Comparison of ENCODE assay signal across 27 cellular contexts in genomic region chr6:127904160-127904559, GRCh38. TPM values are rescaled to one million over a fixed set of nuclear protein-coding genes. Genes with fewer than 3 reads are reported as not detected.
DNase-seq lines count a peak whose midpoint lies in the region; ATAC-seq and TF ChIP-seq lines count a peak whose summit lies in the region.
"Had no signal": no experiment of that assay in that cellular context is flagged by ENCODE, and none has a peak within 500 bp of the region (broad histone marks: within the 10 kb centered on the region; RNA-seq: fewer than 3 reads in every experiment).

No MANE protein-coding gene starts in this region.

- H4K20me1 ChIP-seq in neural progenitor cell (ENCODE audit: low read depth), result no peaks in the 10 kb centered on the region
- H4K20me1 ChIP-seq: BLaER1 treated with 17β-estradiol and CSF1 and Interleukin-3, amounts not matched to agents 10 nM and 100 nM had no signal

- ATAC-seq in GM21515 (IDR thresholded peaks at IDR 0.05; ENCODE audit: unreplicated experiment), result no peak
- ATAC-seq: activated CD4-positive, alpha-beta T cell treated with anti-CD3 and anti-CD28 coated beads for 36 hours; activated naive CD4-positive, alpha-beta T cell treated with anti-CD3 and anti-CD28 coated beads, Interleukin-2, amount 50 U/mL, for 72 hours; gastrocnemius medialis; GM12878; left lobe of liver had no signal

- no peaks in the 10 kb centered on the region for H3K27me3 Mint-ChIP-seq in CD8-positive, alpha-beta memory T cell
- H3K27me3 Mint-ChIP-seq in activated naive CD8-positive, alpha-beta T cell, result no peaks in the 10 kb centered on the region
- H3K27me3 Mint-ChIP-seq in neural progenitor cell (ENCODE audit: insufficient read depth, low read depth), result no peaks in the 10 kb centered on the region
- H3K27me3 Mint-ChIP-seq: activated CD4-positive, alpha-beta T cell treated with anti-CD3 and anti-CD28 coated beads for 36 hours; memory B cell had no signal

- peak overlapping the region; percentile 71 for H2AFZ ChIP-seq in neural progenitor cell (replicated peaks)

- H3K4me2 ChIP-seq in neural progenitor cell, result no peak overlapping the region
- H3K4me2 ChIP-seq: BLaER1 treated with 17β-estradiol and CSF1 and Interleukin-3, amounts not matched to agents 10 nM and 100 nM had no signal

- H3F3A ChIP-seq in neural progenitor cell (ENCODE audit: low read depth), result no peaks in the 10 kb centered on the region

- peak overlapping the region; percentile 9 to 86 (median 65) for H3K4me3 Mint-ChIP-seq in CD8-positive, alpha-beta memory T cell
- peak overlapping the region; percentile 40 for H3K4me3 Mint-ChIP-seq in activated naive CD8-positive, alpha-beta T cell
- H3K4me3 Mint-ChIP-seq in neural progenitor cell, result no peak overlapping the region
- H3K4me3 Mint-ChIP-seq: activated CD4-positive, alpha-beta T cell treated with anti-CD3 and anti-CD28 coated beads for 36 hours; memory B cell had no signal

- H3K27ac ChIP-seq in CD8-positive, alpha-beta memory T cell (ENCODE audit: low read depth, low read length), result no peak overlapping the region
- H3K27ac ChIP-seq in neural progenitor cell, result no peak overlapping the region
- H3K27ac ChIP-seq: BLaER1 treated with 17β-estradiol and CSF1 and Interleukin-3, amounts not matched to agents 10 nM and 100 nM; gastrocnemius medialis had no signal

- peaks cover 36% of the 10 kb centered on the region for H3K4me1 ChIP-seq in CD8-positive, alpha-beta memory T cell (ENCODE audit: insufficient read depth, low read length)
- peaks cover 8% of the 10 kb centered on the region for H3K4me1 ChIP-seq in neural progenitor cell
- H3K4me1 ChIP-seq: BLaER1 treated with 17β-estradiol and CSF1 and Interleukin-3, amounts not matched to agents 10 nM and 100 nM; gastrocnemius medialis had no signal

- no peaks in the 10 kb centered on the region for H3K79me2 ChIP-seq in neural progenitor cell (ENCODE audit: low read depth)

- POLR2A ChIA-PET in CD8-positive, alpha-beta memory T cell (lab: Charles Lee), result no interaction called here

- peak overlapping the region; percentile 74 to 88 (median 82) for H3K27ac Mint-ChIP-seq in CD8-positive, alpha-beta memory T cell
- H3K27ac Mint-ChIP-seq in activated naive CD8-positive, alpha-beta T cell, result peak overlapping the region; percentile 86
- H3K27ac Mint-ChIP-seq in neural progenitor cell, result no peak overlapping the region
- H3K27ac Mint-ChIP-seq: memory B cell had no signal

- H3K9me3 Mint-ChIP-seq in CD8-positive, alpha-beta memory T cell, result peaks cover 0 to 2% (median 0%) of the 10 kb centered on the region in 5 donors
- peaks cover 5% of the 10 kb centered on the region for H3K9me3 Mint-ChIP-seq in activated naive CD8-positive, alpha-beta T cell (ENCODE audit: low read depth)
- H3K9me3 Mint-ChIP-seq in neural progenitor cell, result no peaks in the 10 kb centered on the region

- peaks cover 2% of the 10 kb centered on the region for H3K9me3 ChIP-seq in CD8-positive, alpha-beta memory T cell (ENCODE audit: low read length)
- H3K9me3 ChIP-seq in neural progenitor cell (ENCODE audit: low read depth), result no peaks in the 10 kb centered on the region
- H3K9me3 ChIP-seq: gastrocnemius medialis had no signal

- H3K36me3 ChIP-seq in CD8-positive, alpha-beta memory T cell (ENCODE audit: insufficient read depth, low read length), result no peaks in the 10 kb centered on the region
- H3K36me3 ChIP-seq in neural progenitor cell, result no peaks in the 10 kb centered on the region
- H3K36me3 ChIP-seq: BLaER1 treated with 17β-estradiol and CSF1 and Interleukin-3, amounts not matched to agents 10 nM and 100 nM; gastrocnemius medialis had no signal

- no peaks in the 10 kb centered on the region for H3K27me3 ChIP-seq in CD8-positive, alpha-beta memory T cell (ENCODE audit: insufficient read depth, low read length, poor library complexity, severe bottlenecking)
- no peaks in the 10 kb centered on the region for H3K27me3 ChIP-seq in neural progenitor cell
- H3K27me3 ChIP-seq: BLaER1 treated with 17β-estradiol and CSF1 and Interleukin-3, amounts not matched to agents 10 nM and 100 nM; gastrocnemius medialis had no signal

- H3K4me1 Mint-ChIP-seq in CD8-positive, alpha-beta memory T cell, result peaks cover 64 to 81% (median 71%) of the 10 kb centered on the region in 3 donors
- H3K4me1 Mint-ChIP-seq in activated naive CD8-positive, alpha-beta T cell (ENCODE audit: low read depth), result peaks cover 69% of the 10 kb centered on the region
- no peaks in the 10 kb centered on the region for H3K4me1 Mint-ChIP-seq in neural progenitor cell

- CTCF ChIA-PET in CD8-positive, alpha-beta memory T cell (lab: Charles Lee), result no interaction called here

- DNase-seq in CD8-positive, alpha-beta memory T cell, result no peak
- DNase-seq in NCI-H82 (lab: John Stamatoyannopoulos, UW) (peak; percentile 52), neural progenitor cell (ENCODE audit: low spot score) (peak; percentile 19), NCI-H1105 (lab: John Stamatoyannopoulos, UW) (no peak), SIG-M5 treated with dmso at 0.1 percent for 504 hours (lab: John Stamatoyannopoulos, UW; ENCODE audit: unreplicated experiment) (no peak)
- DNase-seq: activated CD4-positive, alpha-beta T cell treated with anti-CD3 and anti-CD28 coated beads for 36 hours; caudate nucleus; dermis blood vessel endothelial cell; gastrocnemius medialis; hypothalamus; KBM-7; MM.1S; NCI-H1436; NCI-H2107; NCI-H748 treated with DMSO at 0.1 percent for 48 hours; occipital lobe; trophoblast cell had no signal

- H3K4me3 ChIP-seq in CD8-positive, alpha-beta memory T cell (ENCODE audit: low read length), result peak overlapping the region; percentile 4
- H3K4me3 ChIP-seq in neural progenitor cell, result no peak overlapping the region
- H3K4me3 ChIP-seq: BLaER1 treated with 17β-estradiol and CSF1 and Interleukin-3, amounts not matched to agents 10 nM and 100 nM; gastrocnemius medialis; GM12878; skin epidermis had no signal

- H3K9ac ChIP-seq in neural progenitor cell, result no peak overlapping the region
- H3K9ac ChIP-seq: BLaER1 treated with 17β-estradiol and CSF1 and Interleukin-3, amounts not matched to agents 10 nM and 100 nM had no signal

- no peak for TF ChIP-seq CTCF in neural progenitor cell (IDR thresholded peaks at IDR 0.05)

- H3K36me3 Mint-ChIP-seq in CD8-positive, alpha-beta memory T cell, result peaks cover 6 to 24% (median 7%) of the 10 kb centered on the region in 3 donors
- H3K36me3 Mint-ChIP-seq in activated naive CD8-positive, alpha-beta T cell, result peaks cover 5% of the 10 kb centered on the region
- no peaks in the 10 kb centered on the region for H3K36me3 Mint-ChIP-seq in neural progenitor cell

RNA-seq across cellular contexts. Expression of gene THEMIS, which starts 3.3 kb away (rescaled TPM):
- 10 to 100 TPM; 39.9 to 40.6 TPM for total RNA-seq in CD8-positive, alpha-beta memory T cell
- 107 TPM for polyA plus RNA-seq in CD8-positive, alpha-beta memory T cell
- not detected in 2 replicates for total RNA-seq in neural progenitor cell (ENCODE audit: low replicate concordance)
- total RNA-seq: dermis blood vessel endothelial cell, RPMI7951, SK-MEL-5 had no signal

Comparison
In these comparisons a context has a peak if more than half of its experiments do, and no peak if none do; other contexts are left out.
1. DNase-seq: peak in NCI-H82 (single experiment) and neural progenitor cell (single experiment); none in CD8-positive, alpha-beta memory T cell (0 of 5), NCI-H1105 (single experiment) and SIG-M5 treated with dmso at 0.1 percent for 504 hours (single experiment).
2. RNA of gene THEMIS, which starts 3.3 kb away (total RNA-seq): 39.9 to 40.6 TPM in CD8-positive, alpha-beta memory T cell; not detected in neural progenitor cell; every median in the first group is over 10 times any median in the second.